In the genomic region with DNA sequence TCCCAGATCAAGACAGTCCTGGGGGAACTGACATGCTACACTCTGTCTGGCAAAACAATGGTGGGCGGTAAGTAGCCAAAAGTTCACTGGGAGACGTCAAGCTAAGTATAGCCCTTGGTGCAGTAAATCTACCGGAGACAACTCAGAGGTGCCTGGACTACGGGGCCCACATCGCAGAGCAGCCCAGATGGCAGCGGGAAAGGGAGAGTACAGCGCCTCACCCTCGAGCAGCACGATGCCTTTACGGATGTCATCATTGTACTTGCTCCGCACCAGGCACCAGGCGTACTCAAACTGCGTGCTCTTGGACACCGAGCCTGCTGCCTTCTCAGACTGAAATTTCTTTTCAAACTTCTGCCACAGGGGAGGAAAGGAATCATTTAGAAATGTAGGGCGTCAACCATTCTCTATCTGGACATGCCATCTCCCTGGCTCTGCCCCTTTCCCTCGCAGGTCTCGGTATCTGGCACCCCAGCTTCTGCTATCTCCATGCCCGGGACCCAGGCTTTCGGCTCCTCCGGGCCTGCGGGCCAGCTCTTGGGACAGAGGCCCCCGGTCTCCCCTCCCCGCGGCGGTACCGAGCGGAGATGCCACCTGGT, we compare ENCODE assay signal across 9 cellular contexts. TPM values are rescaled to one million over a fixed set of nuclear protein-coding genes. Genes with fewer than 3 reads are reported as not detected.
DNase-seq lines count a peak whose midpoint lies in the region; ATAC-seq and TF ChIP-seq lines count a peak whose summit lies in the region.
"Had no signal": no experiment of that assay in that cellular context is flagged by ENCODE, and none has a peak within 500 bp of the region (broad histone marks: within the 10 kb centered on the region; RNA-seq: fewer than 3 reads in every experiment).

No MANE protein-coding gene starts in this region.

- no CpG with 5 or more reads among the region's 27 CpGs for WGBS in iPS DF 6.9 (ENCODE audit: insufficient coverage, insufficient read length)

- CTCF ChIA-PET in HEK293 (lab: Yijun Ruan, JAX): interaction anchor here (0.6 to 3.9 kb wide), 33 partner anchors 9 to 1871 kb away, joined by 3 to 40 read pairs (median 4); partner anchors contain the start of genes PLOD3, TRIM56 and ZNHIT1

- H3K9me3 ChIP-seq in HEK293 (ENCODE audit: control insufficient read depth, insufficient read depth, low read depth, low read length) (no peaks in the 10 kb centered on the region), iPS DF 6.9 (ENCODE audit: control insufficient read depth, insufficient read depth, low read length) (no peaks in the 10 kb centered on the region), gastrocnemius medialis (no peaks in the 10 kb centered on the region)

- H3K27me3 ChIP-seq in iPS DF 6.9 (ENCODE audit: control insufficient read depth, insufficient read depth, low read length) (no peaks in the 10 kb centered on the region), gastrocnemius medialis (no peaks in the 10 kb centered on the region)

- H3K9me3 Mint-ChIP-seq in activated naive CD4-positive, alpha-beta T cell treated with anti-CD3 and anti-CD28 coated beads, Interleukin-2, amount 50 U/mL, for 72 hours: no peaks in the 10 kb centered on the region

- in situ Hi-C loops in gastrocnemius medialis (cut with MboI; ENCODE audit: low sequenced_read_pairs in 4 of 4): no loop called here

- no peak for TF ChIP-seq POLR2A in gastrocnemius medialis (IDR thresholded peaks at IDR 0.05)

- H3K27ac Mint-ChIP-seq in activated naive CD4-positive, alpha-beta T cell treated with anti-CD3 and anti-CD28 coated beads, Interleukin-2, amount 50 U/mL, for 72 hours: peak overlapping the region; percentile 87 to 96

- no peak for ATAC-seq in activated naive CD4-positive, alpha-beta T cell treated with anti-CD3 and anti-CD28 coated beads, Interleukin-2, amount 50 U/mL, for 72 hours
- ATAC-seq in gastrocnemius medialis: peak; percentile 5 to 11
- ATAC-seq in HG03045 (IDR thresholded peaks at IDR 0.05; ENCODE audit: unreplicated experiment): no peak
- ATAC-seq in GM18907 (IDR thresholded peaks at IDR 0.05; ENCODE audit: unreplicated experiment): no peak
- no peak for ATAC-seq in GM18870 (IDR thresholded peaks at IDR 0.05; ENCODE audit: unreplicated experiment)

- POLR2A ChIA-PET in HEK293 (lab: Yijun Ruan, JAX): interaction anchor here (0.6 to 3.3 kb wide), 8 partner anchors 8 to 198 kb away, joined by 3 to 23 read pairs (median 6); partner anchors contain the start of genes PLOD3, TRIM56 and ZNHIT1

- H3K4me3 ChIP-seq in HEK293 (ENCODE audit: low read depth, low read length): peak overlapping the region; percentile 73
- peak overlapping the region; percentile 76; the same call in 1 of the 2 replicates for H3K4me3 ChIP-seq in iPS DF 6.9 (ENCODE audit: low read length)
- H3K4me3 ChIP-seq in gastrocnemius medialis: peak overlapping the region; percentile 78 to 83 (median 80)

- peaks cover 11 to 18% of the 10 kb centered on the region in 2 donors for H3K36me3 Mint-ChIP-seq in activated naive CD4-positive, alpha-beta T cell treated with anti-CD3 and anti-CD28 coated beads, Interleukin-2, amount 50 U/mL, for 72 hours

- H3K27ac ChIP-seq in C4-2B: peak overlapping the region; percentile 79
- peak overlapping the region; percentile 53 for H3K27ac ChIP-seq in HEK293 (ENCODE audit: extremely low read depth, low read depth, low read length)
- no peak overlapping the region for H3K27ac ChIP-seq in iPS DF 6.9 (ENCODE audit: low read length)
- H3K27ac ChIP-seq in gastrocnemius medialis: peak overlapping the region; percentile 95 to 100 (median 97)

- peaks cover 2% of the 10 kb centered on the region; the same call in 1 of the 2 replicates for H3K4me1 ChIP-seq in HEK293 (ENCODE audit: control insufficient read depth, insufficient read depth, low read length)
- peaks cover 2% of the 10 kb centered on the region for H3K4me1 ChIP-seq in iPS DF 6.9 (ENCODE audit: control insufficient read depth, insufficient read depth, low read length)
- H3K4me1 ChIP-seq in gastrocnemius medialis: peaks cover 43 to 46% of the 10 kb centered on the region in 2 donors

- TF ChIP-seq CTCF in C4-2B (conservative IDR thresholded peaks at IDR 0.05): peak; percentile 99; the same call in 1 of the 2 replicates
- TF ChIP-seq CTCF in HEK293 (tag by site-specific recombination; IDR thresholded peaks at IDR 0.05): peak; percentile 93; the same call in 1 of the 2 replicates
- TF ChIP-seq CTCF in gastrocnemius medialis (IDR thresholded peaks at IDR 0.05 in 4 of 5, conservative IDR thresholded peaks at IDR 0.05 in 1 of 5): peak in 2 of 5 experiments; percentile 97 to 98

- intact Hi-C loops in gastrocnemius medialis (cut with DNase I; ENCODE audit: low total_unique reads): loop anchor here (1.0 to 10.0 kb wide), 6 partner anchors 8 to 349 kb away; partner anchors contain the start of genes ACHE, IFT22, PLOD3 and TRIM56

- peak in 1 of 2 donors; percentile 78 for DNase-seq in activated naive CD4-positive, alpha-beta T cell treated with anti-CD3 and anti-CD28 coated beads, Interleukin-2, amount 50 U/mL, for 72 hours (ENCODE audit: low spot score in 2 of 2)
- DNase-seq in iPS DF 6.9 (ENCODE audit: low read depth, low spot score) (no peak), gastrocnemius medialis (peak in 1 of 2 donors; percentile 80)

- H3K36me3 ChIP-seq in HEK293 (ENCODE audit: control insufficient read depth in 2 of 2, insufficient read depth in 1 of 2, low read length in 2 of 2) (peaks cover 0 to 32% of the 10 kb centered on the region in 2 experiments; a peak in 2 of 3 replicates), iPS DF 6.9 (ENCODE audit: control insufficient read depth, insufficient read depth, low read length) (0 out of 2 replicates have a peak, but pooled peaks cover 3% of the 10 kb centered on the region), gastrocnemius medialis (peaks cover 0 to 22% of the 10 kb centered on the region in 2 donors)

TF ChIP-seq in HEK293, 187 proteins besides CTCF, POLR2A, EP300 and RAD21 (continues in another document):
- TF ChIP-seq, protein P1, sequence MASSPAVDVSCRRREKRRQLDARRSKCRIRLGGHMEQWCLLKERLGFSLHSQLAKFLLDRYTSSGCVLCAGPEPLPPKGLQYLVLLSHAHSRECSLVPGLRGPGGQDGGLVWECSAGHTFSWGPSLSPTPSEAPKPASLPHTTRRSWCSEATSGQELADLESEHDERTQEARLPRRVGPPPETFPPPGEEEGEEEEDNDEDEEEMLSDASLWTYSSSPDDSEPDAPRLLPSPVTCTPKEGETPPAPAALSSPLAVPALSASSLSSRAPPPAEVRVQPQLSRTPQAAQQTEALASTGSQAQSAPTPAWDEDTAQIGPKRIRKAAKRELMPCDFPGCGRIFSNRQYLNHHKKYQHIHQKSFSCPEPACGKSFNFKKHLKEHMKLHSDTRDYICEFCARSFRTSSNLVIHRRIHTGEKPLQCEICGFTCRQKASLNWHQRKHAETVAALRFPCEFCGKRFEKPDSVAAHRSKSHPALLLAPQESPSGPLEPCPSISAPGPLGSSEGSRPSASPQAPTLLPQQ (tag by site-specific recombination; IDR thresholded peaks at IDR 0.05): peak; percentile 91
- TF ChIP-seq ZNF2 (tag by site-specific recombination; IDR thresholded peaks at IDR 0.05): peak; percentile 100
- no peak for TF ChIP-seq TRIM28 (IDR thresholded peaks at IDR 0.05; ENCODE audit: borderline replicate concordance, low read length)
- no peak for TF ChIP-seq ZNF132 (tag by site-specific recombination; IDR thresholded peaks at IDR 0.05; ENCODE audit: borderline replicate concordance)
- 0 out of 2 replicates have a peak, but pooled peaks have one; percentile 24 for TF ChIP-seq ZBTB7A (tag by site-specific recombination; IDR thresholded peaks at IDR 0.05; ENCODE audit: low read depth)
- peak; percentile 9 for TF ChIP-seq ZNF335 (tag by site-specific recombination; conservative IDR thresholded peaks at IDR 0.05)
- TF ChIP-seq, protein P2, sequence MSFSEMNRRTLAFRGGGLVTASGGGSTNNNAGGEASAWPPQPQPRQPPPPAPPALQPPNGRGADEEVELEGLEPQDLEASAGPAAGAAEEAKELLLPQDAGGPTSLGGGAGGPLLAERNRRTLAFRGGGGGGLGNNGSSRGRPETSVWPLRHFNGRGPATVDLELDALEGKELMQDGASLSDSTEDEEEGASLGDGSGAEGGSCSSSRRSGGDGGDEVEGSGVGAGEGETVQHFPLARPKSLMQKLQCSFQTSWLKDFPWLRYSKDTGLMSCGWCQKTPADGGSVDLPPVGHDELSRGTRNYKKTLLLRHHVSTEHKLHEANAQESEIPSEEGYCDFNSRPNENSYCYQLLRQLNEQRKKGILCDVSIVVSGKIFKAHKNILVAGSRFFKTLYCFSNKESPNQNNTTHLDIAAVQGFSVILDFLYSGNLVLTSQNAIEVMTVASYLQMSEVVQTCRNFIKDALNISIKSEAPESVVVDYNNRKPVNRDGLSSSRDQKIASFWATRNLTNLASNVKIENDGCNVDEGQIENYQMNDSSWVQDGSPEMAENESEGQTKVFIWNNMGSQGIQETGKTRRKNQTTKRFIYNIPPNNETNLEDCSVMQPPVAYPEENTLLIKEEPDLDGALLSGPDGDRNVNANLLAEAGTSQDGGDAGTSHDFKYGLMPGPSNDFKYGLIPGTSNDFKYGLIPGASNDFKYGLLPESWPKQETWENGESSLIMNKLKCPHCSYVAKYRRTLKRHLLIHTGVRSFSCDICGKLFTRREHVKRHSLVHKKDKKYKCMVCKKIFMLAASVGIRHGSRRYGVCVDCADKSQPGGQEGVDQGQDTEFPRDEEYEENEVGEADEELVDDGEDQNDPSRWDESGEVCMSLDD (tag by site-specific recombination; IDR thresholded peaks at IDR 0.05): peak; percentile 52; the same call in 1 of the 2 replicates

RNA-seq across cellular contexts. Expression of gene FIS1, which starts 1.0 kb away (rescaled TPM):
- 10 to 100 TPM; 70.0 to 74.8 TPM for total RNA-seq in activated naive CD4-positive, alpha-beta T cell treated with anti-CD3 and anti-CD28 coated beads, Interleukin-2, amount 50 U/mL, for 72 hours
- total RNA-seq in gastrocnemius medialis: 100 to 1,000 TPM; 319 to 467 (median 364) TPM

RNA-seq across cellular contexts. Expression of gene CLDN15, which starts 6.3 kb away (rescaled TPM):
- 10 to 100 TPM; 17.3 to 26.1 TPM for total RNA-seq in activated naive CD4-positive, alpha-beta T cell treated with anti-CD3 and anti-CD28 coated beads, Interleukin-2, amount 50 U/mL, for 72 hours
- 1 to 10 TPM in 3 of 4 donors, under 1 TPM in 1; 0.87 to 3.2 (median 1.4) TPM for total RNA-seq in gastrocnemius medialis

RNA-seq across cellular contexts. Expression of gene ZNHIT1, which starts 25.9 kb away (rescaled TPM):
- 10 to 100 TPM; 49.9 to 50.3 TPM for total RNA-seq in activated naive CD4-positive, alpha-beta T cell treated with anti-CD3 and anti-CD28 coated beads, Interleukin-2, amount 50 U/mL, for 72 hours
- total RNA-seq in gastrocnemius medialis: 10 to 100 TPM; 66.7 to 83.9 (median 71.9) TPM

RNA-seq across cellular contexts. Expression of gene PLOD3, which starts 26.5 kb away (rescaled TPM):
- total RNA-seq in activated naive CD4-positive, alpha-beta T cell treated with anti-CD3 and anti-CD28 coated beads, Interleukin-2, amount 50 U/mL, for 72 hours: 10 to 100 TPM; 44.7 to 53.5 TPM
- 10 to 100 TPM in 3 of 4 donors, 1 to 10 TPM in 1; 8.2 to 24.2 (median 15.5) TPM for total RNA-seq in gastrocnemius medialis

RNA-seq across cellular contexts. Expression of gene MOGAT3, which starts 43.0 kb away (rescaled TPM):
- total RNA-seq in activated naive CD4-positive, alpha-beta T cell treated with anti-CD3 and anti-CD28 coated beads, Interleukin-2, amount 50 U/mL, for 72 hours: not detected
- not detected for total RNA-seq in gastrocnemius medialis
- total RNA-seq: M059J had no signal

Comparison
In these comparisons a context has a peak if more than half of its experiments do, and no peak if none do; other contexts are left out.
1. ATAC-seq: peak in gastrocnemius medialis (2 of 2); none in activated naive CD4-positive, alpha-beta T cell treated with anti-CD3 and anti-CD28 coated beads, Interleukin-2, amount 50 U/mL, for 72 hours (0 of 2), HG03045 (single experiment), GM18907 (single experiment) and GM18870 (single experiment).
2. RNA of gene FIS1, which starts 1.0 kb away (total RNA-seq): 319 to 467 TPM in gastrocnemius medialis; 70.0 to 74.8 TPM in activated naive CD4-positive, alpha-beta T cell treated with anti-CD3 and anti-CD28 coated beads, Interleukin-2, amount 50 U/mL, for 72 hours; every median in the first group is over 4 times any median in the second.
3. RNA of gene CLDN15, which starts 6.3 kb away (total RNA-seq): 17.3 to 26.1 TPM in activated naive CD4-positive, alpha-beta T cell treated with anti-CD3 and anti-CD28 coated beads, Interleukin-2, amount 50 U/mL, for 72 hours; 0.87 to 3.2 TPM in gastrocnemius medialis; every median in the first group is over 4 times any median in the second.
4. Peak in every context shown above with its lines, with median percentiles within 50 percentile points of each other: H3K4me3 ChIP-seq.